8 cellular contexts compared by ENCODE assay signal in the genomic region with DNA sequence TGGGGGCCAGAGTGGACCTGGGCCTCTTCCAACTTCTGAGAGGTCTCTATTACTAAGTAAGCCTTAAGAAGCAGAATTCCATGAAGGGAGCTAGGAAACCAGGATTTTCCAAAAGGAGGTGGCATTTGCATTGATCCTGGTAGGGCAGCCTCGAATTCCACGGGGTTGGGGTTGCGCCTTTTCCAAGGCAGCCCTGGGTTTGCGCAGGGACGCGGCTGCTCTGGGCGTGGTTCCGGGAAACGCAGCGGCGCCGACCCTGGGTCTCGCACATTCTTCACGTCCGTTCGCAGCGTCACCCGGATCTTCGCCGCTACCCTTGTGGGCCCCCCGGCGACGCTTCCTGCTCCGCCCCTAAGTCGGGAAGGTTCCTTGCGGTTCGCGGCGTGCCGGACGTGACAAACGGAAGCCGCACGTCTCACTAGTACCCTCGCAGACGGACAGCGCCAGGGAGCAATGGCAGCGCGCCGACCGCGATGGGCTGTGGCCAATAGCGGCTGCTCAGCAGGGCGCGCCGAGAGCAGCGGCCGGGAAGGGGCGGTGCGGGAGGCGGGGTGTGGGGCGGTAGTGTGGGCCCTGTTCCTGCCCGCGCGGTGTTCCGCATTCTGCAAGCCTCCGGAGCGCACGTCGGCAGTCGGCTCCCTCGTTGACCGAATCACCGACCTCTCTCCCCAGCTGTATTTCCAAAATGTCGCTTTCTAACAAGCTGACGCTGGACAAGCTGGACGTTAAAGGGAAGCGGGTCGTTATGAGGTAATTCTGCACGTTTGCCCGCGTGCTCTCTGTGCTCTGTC. TPM values are rescaled to one million over a fixed set of nuclear protein-coding genes. Genes with fewer than 3 reads are reported as not detected.
DNase-seq lines count a peak whose midpoint lies in the region; ATAC-seq and TF ChIP-seq lines count a peak whose summit lies in the region.

A gene (plus strand): TSS at position 593 of the 791 bp plus-strand sequence. CDS start 93 bp downstream, at position 686.

- H3K4me1 ChIP-seq in Panc1 (ENCODE audit: control insufficient read depth, insufficient read depth, low read length): peaks cover 31% of the 10 kb centered on the region
- peaks cover 10 to 30% of the 10 kb centered on the region in 2 donors for H3K4me1 ChIP-seq in muscle layer of duodenum (ENCODE audit: control insufficient read depth in 1 of 2, insufficient read depth in 2 of 2, low read length in 2 of 2)

- H3K9me3 ChIP-seq in Panc1 (ENCODE audit: control insufficient read depth, insufficient read depth, low read depth, low read length) (no peaks in the 10 kb centered on the region), muscle layer of duodenum (ENCODE audit: control insufficient read depth in 1 of 2, low read length in 2 of 2) (no peaks in the 10 kb centered on the region)

- intact Hi-C loops in Panc1 (cut with micrococcal nuclease; ENCODE audit: unreplicated experiment): no loop called here

- CTCF ChIA-PET in Panc1 (lab: Charles Lee): no interaction called here

- peak; percentile 98 for DNase-seq in DMS53 (lab: John Stamatoyannopoulos, UW)
- peak; percentile 73 for DNase-seq in KG1 (lab: John Stamatoyannopoulos, UW)
- peak; percentile 70 for DNase-seq in Panc1 (ENCODE audit: low read depth, low spot score)
- peak; percentile 91 to 93 for DNase-seq in activated T-cell treated with anti-CD3 and anti-CD28 coated beads, Interleukin-2, amount 50 U/mL, for 48 hours
- peak; percentile 88 to 92 for DNase-seq in stimulated activated CD8-positive, alpha-beta memory T cell treated with anti-CD3 and anti-CD28 coated beads, Interleukin-7, amount 100 ng/mL, for 4 hours (ENCODE audit: low read depth in 2 of 2)

- H3K4me3 ChIP-seq in Panc1 (ENCODE audit: low read depth in 2 of 2, low read length in 2 of 2): peak within 1 kb of the TSS; percentile 98 to 99
- peak within 1 kb of the TSS; percentile 80 to 85 for H3K4me3 ChIP-seq in muscle layer of duodenum (ENCODE audit: low read depth in 1 of 2, low read length in 2 of 2)

- H3K27ac ChIP-seq in Panc1 (ENCODE audit: low read length): peak within 1 kb of the TSS; percentile 96
- peak within 1 kb of the TSS; percentile 99 for H3K27ac ChIP-seq in muscle layer of duodenum (ENCODE audit: low read length)

- TF ChIP-seq CTCF in Panc1 (IDR thresholded peaks at IDR 0.05): no peak

- ATAC-seq in GM21723 (IDR thresholded peaks at IDR 0.05; ENCODE audit: unreplicated experiment) (peak; percentile 91), Panc1 (peak; percentile 97), esophagus mucosa (peak; percentile 99)

- POLR2A ChIA-PET in Panc1 (lab: Charles Lee): interaction anchor here (0.6 kb wide), 1 partner anchor 11 kb away, joined by 5 read pairs; no protein-coding TSS in a partner anchor

- in situ Hi-C loops in Panc1 (cut with HindIII; ENCODE audit: low pct_unique_long_range_greater_than_20kb, low sequenced_read_pairs): no loop called here

- no TSS peak for BruUV-seq in Panc1 (replicated peaks; lab: Mats Ljungman, UMichigan)

- H3K36me3 ChIP-seq in Panc1 (ENCODE audit: control insufficient read depth, insufficient read depth, low read length) (peaks cover 7% of the 10 kb centered on the region), muscle layer of duodenum (ENCODE audit: control insufficient read depth in 1 of 2, insufficient read depth in 2 of 2, low read length in 2 of 2) (no peaks in the 10 kb centered on the region)

- H3K27me3 ChIP-seq in Panc1 (ENCODE audit: control insufficient read depth, insufficient read depth, low read length) (no peaks in the 10 kb centered on the region), muscle layer of duodenum (ENCODE audit: low read depth, low read length) (no peaks in the 10 kb centered on the region)

RNA-seq across cellular contexts. Expression of the gene that starts here (rescaled TPM):
- total RNA-seq in Panc1 (2021; ENCODE audit: unreplicated experiment) (541 TPM), esophagus mucosa (398 TPM)
- 570 TPM for polyA plus RNA-seq in Panc1 (2012; ENCODE audit: insufficient read length)

Comparison
In these comparisons a context has a peak if more than half of its experiments do, and no peak if none do; other contexts are left out.
1. Peak in every context shown above with its lines: DNase-seq, ATAC-seq, H3K4me3 ChIP-seq and H3K27ac ChIP-seq.